In genomic region chr1:27527857-27528700, GRCh38 we compare ENCODE assay signal across 1 cellular context.
TF ChIP-seq lines count a peak whose summit lies in the region.

No MANE protein-coding gene starts in this region.

TF ChIP-seq in H1, 55 proteins besides CTCF, POLR2A, EP300 and RAD21:
- TF ChIP-seq TEAD4 (IDR thresholded peaks at IDR 0.05; ENCODE audit: low read depth, low read length), result 0 out of 2 replicates have a peak, but pooled peaks have one; percentile 24
- TF ChIP-seq CHD7 (IDR thresholded peaks at IDR 0.05; ENCODE audit: insufficient replicate concordance, low read length), result no peak
- no peak for TF ChIP-seq TBP (IDR thresholded peaks at IDR 0.05; ENCODE audit: low read depth, low read length)
- TF ChIP-seq NRF1 (IDR thresholded peaks at IDR 0.05; ENCODE audit: low read depth, low read length), result no peak
- peak; percentile 26; the same call in 1 of the 2 replicates for TF ChIP-seq RBBP5 (IDR thresholded peaks at IDR 0.05; ENCODE audit: borderline replicate concordance, low read depth, low read length)
- TF ChIP-seq BACH1 (IDR thresholded peaks at IDR 0.05; ENCODE audit: low read length), result peak; percentile 20; the same call in 1 of the 2 replicates
- 0 out of 2 replicates have a peak, but pooled peaks have one; percentile 13 for TF ChIP-seq SP4 (IDR thresholded peaks at IDR 0.05; ENCODE audit: low read length)
- TF ChIP-seq KDM4A (IDR thresholded peaks at IDR 0.05; ENCODE audit: low read depth, low read length, severe bottlenecking), result peak; percentile 74
- TF ChIP-seq MAX (IDR thresholded peaks at IDR 0.05), result 0 out of 2 replicates have a peak, but pooled peaks have one; percentile 7
- TF ChIP-seq BRCA1 (IDR thresholded peaks at IDR 0.05; ENCODE audit: low read depth, low read length), result no peak
- TF ChIP-seq POLR2AphosphoS5 (IDR thresholded peaks at IDR 0.05; ENCODE audit: low read depth, low read length), result peak; percentile 63; the same call in 1 of the 2 replicates
- peak; percentile 23; the same call in 1 of the 2 replicates for TF ChIP-seq E2F6 (IDR thresholded peaks at IDR 0.05)
- 0 out of 4 replicates have a peak, but pooled peaks of 1 of the 2 experiments have one; percentile 6 for TF ChIP-seq HDAC2 (IDR thresholded peaks at IDR 0.05; ENCODE audit: borderline replicate concordance in 1 of 2, low read depth in 2 of 2, low read length in 2 of 2)
- TF ChIP-seq CTBP2 (IDR thresholded peaks at IDR 0.05; ENCODE audit: borderline replicate concordance, insufficient read depth, insufficient read length, low read length), result peak; percentile 83
- 0 out of 2 replicates have a peak, but pooled peaks have one; percentile 3 for TF ChIP-seq TCF12 (IDR thresholded peaks at IDR 0.05; ENCODE audit: low read depth, low read length)
- peak; percentile 3 for TF ChIP-seq ASH2L (IDR thresholded peaks at IDR 0.05; ENCODE audit: low read length)
- no peak for TF ChIP-seq MAFK (IDR thresholded peaks at IDR 0.05; ENCODE audit: low read depth, low read length)
